1 cellular context compared by ENCODE assay signal in genomic region chr19:40464059-40465024, GRCh38.
A peak's percentile ranks its signal among the peaks of the same experiment; 100 is the strongest.
TF ChIP-seq lines count a peak whose summit lies in the region.

No MANE protein-coding gene starts in this region.

TF ChIP-seq in HEK293, 187 proteins besides CTCF, POLR2A, EP300 and RAD21 (continued from another document and continues in another):
- TF ChIP-seq ZBTB7A (tag by site-specific recombination; IDR thresholded peaks at IDR 0.05; ENCODE audit: low read depth) (no peak), HOXD13 (CRISPR knock-in tag; IDR thresholded peaks at IDR 0.05; ENCODE audit: borderline replicate concordance) (no peak), ZNF658 (tag by site-specific recombination; IDR thresholded peaks at IDR 0.05) (no peak), ZNF302 (tag by site-specific recombination; IDR thresholded peaks at IDR 0.05; ENCODE audit: low read depth) (no peak), ZNF416 (tag by site-specific recombination; IDR thresholded peaks at IDR 0.05) (no peak), ZNF121 (tag by site-specific recombination; IDR thresholded peaks at IDR 0.05) (peak; percentile 100), ZIC2 (tag by site-specific recombination; IDR thresholded peaks at IDR 0.05) (no peak), ZBTB21 (tag by site-specific recombination; IDR thresholded peaks at IDR 0.05) (no peak; the same call in 1 of the 2 replicates), MYNN (tag by site-specific recombination; IDR thresholded peaks at IDR 0.05; ENCODE audit: borderline replicate concordance) (no peak), ZNF548 (tag by site-specific recombination; IDR thresholded peaks at IDR 0.05) (0 out of 2 replicates have a peak, but pooled peaks have one; percentile 33), ZNF341 (tag by site-specific recombination; IDR thresholded peaks at IDR 0.05; ENCODE audit: low read depth) (peak; percentile 26; the same call in 1 of the 2 replicates), BCL11A (tag by site-specific recombination; IDR thresholded peaks at IDR 0.05; ENCODE audit: low read depth) (0 out of 2 replicates have a peak, but pooled peaks have one; percentile 27), YY1 (tag by site-specific recombination; IDR thresholded peaks at IDR 0.05) (0 out of 2 replicates have a peak, but pooled peaks have one; percentile 23), ZNF560 (tag by site-specific recombination; IDR thresholded peaks at IDR 0.05; ENCODE audit: borderline replicate concordance) (no peak), ZSCAN16 (tag by site-specific recombination; IDR thresholded peaks at IDR 0.05) (no peak), ZNF391 (tag by site-specific recombination; IDR thresholded peaks at IDR 0.05; ENCODE audit: borderline replicate concordance, low read depth) (0 out of 2 replicates have a peak, but pooled peaks have one; percentile 81), ZNF701 (tag by site-specific recombination; IDR thresholded peaks at IDR 0.05) (no peak), ZNF48 (tag by site-specific recombination; IDR thresholded peaks at IDR 0.05) (no peak), ZNF580 (tag by site-specific recombination; IDR thresholded peaks at IDR 0.05) (peak; percentile 72), ZXDB (tag by site-specific recombination; IDR thresholded peaks at IDR 0.05) (peak; percentile 50; the same call in 1 of the 2 replicates), ZNF223 (tag by site-specific recombination; IDR thresholded peaks at IDR 0.05) (no peak), ZBTB48 (tag by site-specific recombination; IDR thresholded peaks at IDR 0.05) (peak; percentile 24; the same call in 1 of the 2 replicates), ZNF221 (tag by site-specific recombination; IDR thresholded peaks at IDR 0.05; ENCODE audit: borderline replicate concordance) (no peak), ZNF629 (tag by site-specific recombination; IDR thresholded peaks at IDR 0.05) (peak; percentile 42; the same call in 1 of the 2 replicates), ZNF157 (tag by site-specific recombination; IDR thresholded peaks at IDR 0.05) (no peak), ZNF311 (tag by site-specific recombination; IDR thresholded peaks at IDR 0.05; ENCODE audit: borderline replicate concordance) (no peak), ZFP3 (tag by site-specific recombination; IDR thresholded peaks at IDR 0.05; ENCODE audit: low read depth) (no peak), PATZ1 (tag by site-specific recombination; IDR thresholded peaks at IDR 0.05) (peak; percentile 80), ZNF16 (tag by site-specific recombination; IDR thresholded peaks at IDR 0.05; ENCODE audit: low read depth) (no peak), SCRT1 (tag by site-specific recombination; IDR thresholded peaks at IDR 0.05; ENCODE audit: borderline replicate concordance) (no peak), ZNF707 (tag by site-specific recombination; IDR thresholded peaks at IDR 0.05) (no peak), KLF8 (tag by site-specific recombination; IDR thresholded peaks at IDR 0.05) (peak; percentile 90), IKZF3 (tag by site-specific recombination; IDR thresholded peaks at IDR 0.05) (peak; percentile 98), GLIS2 (tag by site-specific recombination; IDR thresholded peaks at IDR 0.05) (peak; percentile 18; the same call in 1 of the 2 replicates), ZNF501 (tag by site-specific recombination; IDR thresholded peaks at IDR 0.05) (peak; percentile 31; the same call in 1 of the 2 replicates), ZNF692 (tag by site-specific recombination; IDR thresholded peaks at IDR 0.05) (peak; percentile 78), FEZF1 (tag by site-specific recombination; IDR thresholded peaks at IDR 0.05) (no peak), ZNF24 (tag by site-specific recombination; IDR thresholded peaks at IDR 0.05) (peak; percentile 87), PRDM10 (tag by site-specific recombination; IDR thresholded peaks at IDR 0.05) (peak; percentile 75), ZNF366 (tag by site-specific recombination; conservative IDR thresholded peaks at IDR 0.05) (peak; percentile 95), ZBTB8A (tag by site-specific recombination; IDR thresholded peaks at IDR 0.05) (peak; percentile 86), ZNF544 (tag by site-specific recombination; IDR thresholded peaks at IDR 0.05) (no peak), ZNF18 (tag by site-specific recombination; IDR thresholded peaks at IDR 0.05) (no peak), ZNF19 (tag by site-specific recombination; IDR thresholded peaks at IDR 0.05; ENCODE audit: low read depth) (no peak), ZBTB17 (tag by site-specific recombination; IDR thresholded peaks at IDR 0.05) (peak; percentile 84), ZFHX2 (tag by site-specific recombination; conservative IDR thresholded peaks at IDR 0.05) (0 out of 2 replicates have a peak, but pooled peaks have one; percentile 15), ZSCAN5A (tag by site-specific recombination; IDR thresholded peaks at IDR 0.05) (peak; percentile 85; the same call in 1 of the 2 replicates), ZNF140 (tag by site-specific recombination; IDR thresholded peaks at IDR 0.05) (no peak), ZNF155 (tag by site-specific recombination; IDR thresholded peaks at IDR 0.05) (no peak), ZBTB44 (tag by site-specific recombination; IDR thresholded peaks at IDR 0.05) (0 out of 2 replicates have a peak, but pooled peaks have one; percentile 24), ZNF394 (tag by site-specific recombination; IDR thresholded peaks at IDR 0.05; ENCODE audit: borderline replicate concordance) (peak; percentile 56; the same call in 1 of the 2 replicates), ZNF280D (tag by site-specific recombination; IDR thresholded peaks at IDR 0.05) (0 out of 2 replicates have a peak, but pooled peaks have one; percentile 42), ZNF433 (tag by site-specific recombination; IDR thresholded peaks at IDR 0.05; ENCODE audit: low read depth) (no peak), KLF10 (tag by site-specific recombination; IDR thresholded peaks at IDR 0.05) (peak; percentile 81), ZNF510 (tag by site-specific recombination; IDR thresholded peaks at IDR 0.05; ENCODE audit: insufficient replicate concordance) (no peak), ZFP37 (tag by site-specific recombination; IDR thresholded peaks at IDR 0.05) (no peak; the same call in none of the 2 replicates), BCL11B (tag by site-specific recombination; IDR thresholded peaks at IDR 0.05; ENCODE audit: low read depth) (0 out of 2 replicates have a peak, but pooled peaks have one; percentile 14)
